Comparison of ENCODE assay signal across 25 cellular contexts in genomic region chr4:175787948-175788347, GRCh38. TPM values are rescaled to one million over a fixed set of nuclear protein-coding genes. Genes with fewer than 3 reads are reported as not detected.
DNase-seq lines count a peak whose midpoint lies in the region; ATAC-seq, FAIRE-seq and TF ChIP-seq lines count a peak whose summit lies in the region.
"Had no signal": no experiment of that assay in that cellular context is flagged by ENCODE, and none has a peak within 500 bp of the region (broad histone marks: within the 10 kb centered on the region; RNA-seq: fewer than 3 reads in every experiment).

No MANE protein-coding gene starts in this region.

- DNase-seq in NCI-H1105 (lab: John Stamatoyannopoulos, UW) = peak; percentile 31
- DNase-seq in NCI-H1105 treated with DMSO at 0.1 percent for 48 hours (lab: John Stamatoyannopoulos, UW) = no peak
- DNase-seq in OCI-LY7 (ENCODE audit: low spot score) = no peak
- DNase-seq in dorsolateral prefrontal cortex = no peak
- no peak for DNase-seq in neural progenitor cell (ENCODE audit: low spot score)
- no peak for DNase-seq in RKO (ENCODE audit: low spot score)
- no peak for DNase-seq in H54 (ENCODE audit: insufficient read length, low spot score)
- DNase-seq: Caco-2; CD8-positive, alpha-beta T cell; GDM1; HCEC 1CT; KBM-7; NCI-H1694; NCI-H2029 treated with DMSO at 0.1 percent for 48 hours; NCI-H2227 treated with DMSO at 0.1 percent for 48 hours; NCI-H774; SHP77 treated with DMSO at 0.1 percent for 48 hours had no signal

- BruUV-seq in OCI-LY7 (replicated peaks; lab: Mats Ljungman, UMichigan) = no TSS peak

- H3K9me3 ChIP-seq in OCI-LY7 (ENCODE audit: low read length) (no peaks in the 10 kb centered on the region), neural progenitor cell (ENCODE audit: low read depth) (no peaks in the 10 kb centered on the region)
- H3K9me3 ChIP-seq: Caco-2 had no signal

- no peaks in the 10 kb centered on the region for H3K36me3 Mint-ChIP-seq in neural progenitor cell
- H3K36me3 Mint-ChIP-seq: CD8-positive, alpha-beta T cell had no signal

- H3K27me3 ChIP-seq in dorsolateral prefrontal cortex (peaks cover 0 to 17% (median 0%) of the 10 kb centered on the region in 45 donors), neural progenitor cell (no peaks in the 10 kb centered on the region)

- ATAC-seq in GM19397 (IDR thresholded peaks at IDR 0.05; ENCODE audit: unreplicated experiment) = no peak
- ATAC-seq: CD8-positive, alpha-beta T cell; Panc1 had no signal

- H3K9ac ChIP-seq in neural progenitor cell = no peak overlapping the region

- H3K79me2 ChIP-seq in OCI-LY7 (ENCODE audit: insufficient read depth, low read depth, low read length) (no peaks in the 10 kb centered on the region), neural progenitor cell (ENCODE audit: low read depth) (no peaks in the 10 kb centered on the region)

- H3K4me2 ChIP-seq in OCI-LY7 (ENCODE audit: low read length) (no peak overlapping the region; the same call in 1 of the 2 replicates), neural progenitor cell (no peak overlapping the region)

- no peak overlapping the region for H3K27ac ChIP-seq in OCI-LY7 (ENCODE audit: low read depth, low read length, poor library complexity, severe bottlenecking)
- H3K27ac ChIP-seq in dorsolateral prefrontal cortex = peak overlapping the region in 40 of 59 donors; percentile 2 to 85 (median 37)
- H3K27ac ChIP-seq in neural progenitor cell = no peak overlapping the region
- H3K27ac ChIP-seq: 22Rv1, C4-2B had no signal

- no peaks in the 10 kb centered on the region for H3K27me3 Mint-ChIP-seq in neural progenitor cell (ENCODE audit: insufficient read depth, low read depth)
- H3K27me3 Mint-ChIP-seq: B cell had no signal

- H3K4me3 Mint-ChIP-seq in neural progenitor cell = peak overlapping the region; percentile 11
- H3K4me3 Mint-ChIP-seq: B cell; CD8-positive, alpha-beta T cell had no signal

- H3K9me2 ChIP-seq in OCI-LY7 (ENCODE audit: insufficient read depth, low read length) = no peaks in the 10 kb centered on the region

- peaks cover 7% of the 10 kb centered on the region for H3K4me1 ChIP-seq in OCI-LY7 (ENCODE audit: insufficient read depth, low read length, poor library complexity, severe bottlenecking)
- peaks cover 43% of the 10 kb centered on the region for H3K4me1 ChIP-seq in neural progenitor cell
- H3K4me1 ChIP-seq: Caco-2 had no signal

- no peak for TF ChIP-seq POLR2A in H54 (IDR thresholded peaks at IDR 0.05; ENCODE audit: low read depth, low read length)

- H4K20me1 ChIP-seq in OCI-LY7 (ENCODE audit: insufficient read depth, low read length) (no peaks in the 10 kb centered on the region), neural progenitor cell (ENCODE audit: low read depth) (no peaks in the 10 kb centered on the region)

- TF ChIP-seq CTCF in OCI-LY7 (conservative IDR thresholded peaks at IDR 0.05; ENCODE audit: low read length) (no peak), dorsolateral prefrontal cortex (IDR thresholded peaks at IDR 0.05 in 54 of 56, conservative IDR thresholded peaks at IDR 0.05 in 2 of 56; ENCODE audit: low read depth in 1 of 56, partially characterized antibody in 56 of 56) (no peak), neural progenitor cell (IDR thresholded peaks at IDR 0.05) (no peak)

- intact Hi-C loops in OCI-LY7 (cut with micrococcal nuclease; ENCODE audit: unreplicated experiment) (no loop called here), dorsolateral prefrontal cortex (cut with DNase I) (no loop called here)

- no peaks in the 10 kb centered on the region for H3K36me3 ChIP-seq in OCI-LY7 (ENCODE audit: insufficient read depth, low read length)
- no peaks in the 10 kb centered on the region for H3K36me3 ChIP-seq in neural progenitor cell

- H3K9me3 Mint-ChIP-seq in neural progenitor cell = peaks cover 2% of the 10 kb centered on the region
- H3K9me3 Mint-ChIP-seq: CD8-positive, alpha-beta T cell had no signal

- no peaks in the 10 kb centered on the region for H3F3A ChIP-seq in neural progenitor cell (ENCODE audit: low read depth)

- H3K4me1 Mint-ChIP-seq in neural progenitor cell = peaks cover 45% of the 10 kb centered on the region
- H3K4me1 Mint-ChIP-seq: B cell had no signal

- H3K4me3 ChIP-seq in OCI-LY7 (ENCODE audit: low read depth, low read length, poor library complexity, severe bottlenecking) (no peak overlapping the region), dorsolateral prefrontal cortex (no peak overlapping the region), neural progenitor cell (no peak overlapping the region)

- FAIRE-seq in H54 (lab: Jason Lieb, UNC) = no peak
- FAIRE-seq: GM12891 had no signal

- H3K27ac Mint-ChIP-seq in neural progenitor cell = peak overlapping the region; percentile 32
- H3K27ac Mint-ChIP-seq: B cell; CD8-positive, alpha-beta T cell had no signal

- POLR2A ChIA-PET in OCI-LY7 (lab: Charles Lee) = interaction anchor here (1.1 to 1.6 kb wide), 3 partner anchors 9 to 35 kb away, joined by 4 to 5 read pairs (median 4); no protein-coding TSS in a partner anchor

- peak overlapping the region; percentile 49; the same call in 1 of the 2 replicates for H2AFZ ChIP-seq in OCI-LY7 (ENCODE audit: low read length)
- no peak overlapping the region for H2AFZ ChIP-seq in neural progenitor cell (replicated peaks)

- CTCF ChIA-PET in OCI-LY7 (lab: Charles Lee; ENCODE audit: unreplicated experiment) = no interaction called here

RNA-seq across cellular contexts. Expression of gene GPM6A, which starts 24.1 kb away (rescaled TPM):
- 1.8 and 1.9 TPM in 2 replicates for total RNA-seq in OCI-LY7 (2014; rRNA removed; shearing (Covaris generic))
- total RNA-seq in OCI-LY7 (2022) (4.0 and 4.5 TPM in 2 replicates), dorsolateral prefrontal cortex (1,000 to 10,000 TPM in 72 of 120 experiments, 100 to 1,000 TPM in 48; 499 to 1,580 (median 1,037) TPM), neural progenitor cell (ENCODE audit: low replicate concordance) (1.4 and 3.6 TPM in 2 replicates)
- total RNA-seq: Caco-2, LHCN-M2, MCF 10A had no signal

Comparison
In these comparisons a context has a peak if more than half of its experiments do, and no peak if none do; other contexts are left out.
1. H3K27ac ChIP-seq: peak in dorsolateral prefrontal cortex (40 of 59); none in OCI-LY7 (single experiment) and neural progenitor cell (single experiment).
2. RNA of gene GPM6A, which starts 24.1 kb away (total RNA-seq): 499 to 1,580 TPM in dorsolateral prefrontal cortex; 1.8 to 4.5 TPM in OCI-LY7 and 1.4 to 3.6 TPM in neural progenitor cell; every median in the first group is over 10 times any median in the second.